Comparison of ENCODE assay signal across 9 cellular contexts in the genomic region with DNA sequence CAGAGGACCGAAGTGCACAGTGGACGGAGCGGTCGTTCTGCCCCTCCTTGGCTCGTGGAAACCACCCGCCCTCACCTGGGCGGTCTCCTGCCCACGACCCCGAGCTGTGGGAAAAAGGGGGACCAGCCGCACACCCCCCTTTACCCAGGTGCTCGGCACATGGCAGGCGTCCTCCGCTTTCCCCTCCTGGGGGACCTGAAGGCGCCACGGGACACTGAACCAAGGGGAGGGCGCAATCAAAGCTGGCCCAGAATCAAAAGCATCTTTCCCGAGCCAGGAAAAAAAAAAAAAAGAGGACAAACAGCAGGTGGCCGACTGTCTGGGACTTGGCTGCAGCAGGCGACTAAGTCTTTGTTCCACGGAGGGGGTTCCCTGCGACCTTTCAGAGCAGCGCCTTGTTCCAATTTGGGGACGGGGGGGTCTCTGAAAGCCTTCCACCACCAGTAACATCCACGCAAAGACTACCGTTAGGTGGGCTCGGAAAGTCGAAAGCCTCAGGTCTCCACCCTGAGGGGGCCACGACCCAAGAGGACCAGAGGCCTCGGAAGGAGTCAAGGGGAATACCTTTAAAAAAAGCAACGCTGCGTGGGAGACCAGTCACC. TPM values are rescaled to one million over a fixed set of nuclear protein-coding genes. Genes with fewer than 3 reads are reported as not detected.
DNase-seq lines count a peak whose midpoint lies in the region; ATAC-seq, FAIRE-seq and TF ChIP-seq lines count a peak whose summit lies in the region.
"Had no signal": no experiment of that assay in that cellular context is flagged by ENCODE, and none has a peak within 500 bp of the region (broad histone marks: within the 10 kb centered on the region; RNA-seq: fewer than 3 reads in every experiment).

No MANE protein-coding gene starts in this region.

- H3K9me3 ChIP-seq in NT2/D1 (ENCODE audit: insufficient read depth, low read length) (no peaks in the 10 kb centered on the region), muscle layer of duodenum (ENCODE audit: control insufficient read depth in 1 of 2, low read length in 2 of 2) (no peaks in the 10 kb centered on the region)

- H3K27ac ChIP-seq in coronary artery = peak overlapping the region; percentile 86 to 100
- H3K27ac ChIP-seq in muscle layer of duodenum (ENCODE audit: low read length) = peak overlapping the region; percentile 82

- H3K27me3 ChIP-seq in NT2/D1 (ENCODE audit: insufficient read depth, insufficient read length) = no peaks in the 10 kb centered on the region
- H3K27me3 ChIP-seq in muscle layer of duodenum (ENCODE audit: low read depth, low read length) = no peaks in the 10 kb centered on the region

- H3K9ac ChIP-seq in NT2/D1 (ENCODE audit: insufficient read length, low read depth) = peak overlapping the region; percentile 100

- no peak for FAIRE-seq in RCC 7860 (lab: Jason Lieb, UNC)
- FAIRE-seq: endometrium had no signal

- H3K4me3 ChIP-seq in NT2/D1 (ENCODE audit: insufficient read length, low read depth) (peak overlapping the region; percentile 98), coronary artery (peak overlapping the region; percentile 90), muscle layer of duodenum (ENCODE audit: low read depth in 1 of 2, low read length in 2 of 2) (peak overlapping the region; percentile 77 to 82)

- H3K36me3 ChIP-seq in NT2/D1 (ENCODE audit: insufficient read depth, insufficient read length, low read length) = peaks cover 45% of the 10 kb centered on the region
- H3K36me3 ChIP-seq in muscle layer of duodenum (ENCODE audit: control insufficient read depth in 1 of 2, insufficient read depth in 2 of 2, low read length in 2 of 2) = no peaks in the 10 kb centered on the region

- H3K9me3 Mint-ChIP-seq in activated CD4-positive, alpha-beta T cell treated with anti-CD3 and anti-CD28 coated beads, Interleukin-2, amount 10 ng/mL, durations not matched to agents 24 days and 14 days = no peaks in the 10 kb centered on the region

- H3K27me3 Mint-ChIP-seq in activated CD4-positive, alpha-beta T cell treated with anti-CD3 and anti-CD28 coated beads, Interleukin-2, amount 10 ng/mL, durations not matched to agents 24 days and 14 days = no peaks in the 10 kb centered on the region

- intact Hi-C loops in activated CD4-positive, alpha-beta T cell treated with anti-CD3 and anti-CD28 coated beads, Interleukin-2, amount 10 ng/mL, durations not matched to agents 24 days and 14 days (cut with micrococcal nuclease) = loop anchor here (1.0 to 5.0 kb wide), 4 partner anchors 14 to 221 kb away; partner anchors contain the start of genes ATP8B3, DAZAP1, TCF3 and UQCR11

- H3K36me3 Mint-ChIP-seq in activated CD4-positive, alpha-beta T cell treated with anti-CD3 and anti-CD28 coated beads, Interleukin-2, amount 10 ng/mL, durations not matched to agents 24 days and 14 days (ENCODE audit: low read depth) = peaks cover 25% of the 10 kb centered on the region

- H3K4me1 Mint-ChIP-seq in activated CD4-positive, alpha-beta T cell treated with anti-CD3 and anti-CD28 coated beads, Interleukin-2, amount 10 ng/mL, durations not matched to agents 24 days and 14 days = peaks cover 17% of the 10 kb centered on the region

- no peak for DNase-seq in activated CD4-positive, alpha-beta T cell treated with anti-CD3 and anti-CD28 coated beads, Interleukin-2, amount 10 ng/mL, durations not matched to agents 24 days and 14 days
- no peak for DNase-seq in activated CD4-positive, alpha-beta T cell treated with anti-CD3 and anti-CD28 coated beads for 1 hour
- DNase-seq in NT2/D1 (ENCODE audit: low read depth, low spot score) (no peak), coronary artery (ENCODE audit: low spot score) (peak; percentile 72), kidney glomerular epithelial cell (lab: John Stamatoyannopoulos, UW) (no peak), RCC 7860 (ENCODE audit: low spot score) (no peak)

- H3K4me3 Mint-ChIP-seq in activated CD4-positive, alpha-beta T cell treated with anti-CD3 and anti-CD28 coated beads, Interleukin-2, amount 10 ng/mL, durations not matched to agents 24 days and 14 days = peak overlapping the region; percentile 95

- TF ChIP-seq CTCF in coronary artery (IDR thresholded peaks at IDR 0.05) = no peak

- ATAC-seq in HG03378 (IDR thresholded peaks at IDR 0.05; ENCODE audit: unreplicated experiment) = no peak

- H3K27ac Mint-ChIP-seq in activated CD4-positive, alpha-beta T cell treated with anti-CD3 and anti-CD28 coated beads, Interleukin-2, amount 10 ng/mL, durations not matched to agents 24 days and 14 days = peak overlapping the region; percentile 91

- H3K4me1 ChIP-seq in NT2/D1 (ENCODE audit: insufficient read depth, insufficient read length) = peaks cover 9% of the 10 kb centered on the region
- H3K4me1 ChIP-seq in muscle layer of duodenum (ENCODE audit: control insufficient read depth in 1 of 2, insufficient read depth in 2 of 2, low read length in 2 of 2) = peaks cover 5 to 17% of the 10 kb centered on the region in 2 donors

RNA-seq across cellular contexts. Expression of gene MBD3, which starts 1.1 kb away (rescaled TPM):
- total RNA-seq in activated CD4-positive, alpha-beta T cell treated with anti-CD3 and anti-CD28 coated beads, Interleukin-2, amount 10 ng/mL, durations not matched to agents 24 days and 14 days = 132 and 140 TPM in 2 replicates

RNA-seq across cellular contexts. Expression of gene UQCR11, which starts 13.7 kb away (rescaled TPM):
- 194 and 195 TPM in 2 replicates for total RNA-seq in activated CD4-positive, alpha-beta T cell treated with anti-CD3 and anti-CD28 coated beads, Interleukin-2, amount 10 ng/mL, durations not matched to agents 24 days and 14 days

RNA-seq across cellular contexts. Expression of gene MEX3D, which starts 23.4 kb away (rescaled TPM):
- 15.9 and 16.1 TPM in 2 replicates for total RNA-seq in activated CD4-positive, alpha-beta T cell treated with anti-CD3 and anti-CD28 coated beads, Interleukin-2, amount 10 ng/mL, durations not matched to agents 24 days and 14 days
